ENCODE assay signal across 8 cellular contexts in the genomic region with DNA sequence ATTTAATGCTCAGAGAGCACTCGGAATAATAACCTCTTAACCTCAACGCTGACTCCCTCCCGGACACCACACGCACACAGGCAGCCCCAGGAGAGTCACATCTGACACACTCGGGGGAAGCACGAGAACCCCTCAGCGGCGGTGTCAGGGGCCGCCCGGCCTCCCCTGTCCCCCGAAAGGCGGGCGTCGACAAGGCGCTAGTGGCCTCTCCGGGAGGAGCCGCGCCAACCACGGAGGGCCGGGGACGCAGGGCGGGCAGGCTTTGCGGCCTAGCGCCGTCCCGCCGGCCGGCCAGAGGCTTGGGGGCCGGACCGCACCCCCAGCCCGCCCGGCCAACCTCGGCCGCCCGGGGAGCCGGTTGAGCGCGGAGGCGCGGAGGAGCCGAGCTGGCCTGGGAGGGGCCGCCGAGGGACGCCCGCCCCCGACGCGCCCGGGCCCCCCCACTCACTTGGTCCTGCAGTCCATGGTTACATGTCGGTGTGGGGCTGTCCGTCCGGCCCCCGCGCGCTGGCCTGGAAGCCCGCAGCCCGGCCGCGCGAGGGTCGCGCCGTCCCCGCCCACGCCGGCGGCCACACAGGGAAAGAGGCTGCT. TPM values are rescaled to one million over a fixed set of nuclear protein-coding genes. Genes with fewer than 3 reads are reported as not detected.
DNase-seq lines count a peak whose midpoint lies in the region; ATAC-seq and TF ChIP-seq lines count a peak whose summit lies in the region.

No MANE protein-coding gene starts in this region.

- peaks cover 10% of the 10 kb centered on the region for H3K36me3 Mint-ChIP-seq in activated T-helper 1 cell treated with anti-CD3 and anti-CD28 coated beads, Interleukin-12 subunit alpha, Interleukin-12 subunit beta, Interleukin-2, Interleukin-4 antibody, amounts not matched to agents 30 ng/mL and 10 ng/mL and 1 ng/mL, durations not matched to agents 14 hours and 24 hours and 36 hours (ENCODE audit: low read depth)

- no peak overlapping the region for H4K91ac ChIP-seq in neuronal stem cell (ENCODE audit: low read depth, low read length, poor library complexity)

- peak overlapping the region; percentile 88 for H3K18ac ChIP-seq in neuronal stem cell (ENCODE audit: low read length)

- H3K23ac ChIP-seq in neuronal stem cell (ENCODE audit: low read depth, low read length, poor library complexity), result peak overlapping the region; percentile 62

- TF ChIP-seq CTCF in fibroblast of villous mesenchyme (IDR thresholded peaks at IDR 0.05; ENCODE audit: insufficient read depth, low read depth, low read length), result no peak
- no peak for TF ChIP-seq CTCF in tibial artery (IDR thresholded peaks at IDR 0.05)

- no peak overlapping the region for H4K8ac ChIP-seq in neuronal stem cell (ENCODE audit: low read depth, low read length)

- peak overlapping the region; percentile 80 for H2BK15ac ChIP-seq in neuronal stem cell (ENCODE audit: low read length)

- no peaks in the 10 kb centered on the region for H3K9me3 Mint-ChIP-seq in activated T-helper 1 cell treated with anti-CD3 and anti-CD28 coated beads, Interleukin-12 subunit alpha, Interleukin-12 subunit beta, Interleukin-2, Interleukin-4 antibody, amounts not matched to agents 30 ng/mL and 10 ng/mL and 1 ng/mL, durations not matched to agents 14 hours and 24 hours and 36 hours

- no peaks in the 10 kb centered on the region for H3K79me1 ChIP-seq in neuronal stem cell (ENCODE audit: low read depth, low read length)

- H3K9me3 ChIP-seq in neuronal stem cell (replicated peaks in 1 of 2; ENCODE audit: control insufficient read depth in 2 of 2, insufficient read depth in 1 of 2, low read depth in 1 of 2, low read length in 2 of 2), result no peaks in the 10 kb centered on the region
- H3K9me3 ChIP-seq in tibial artery, result no peaks in the 10 kb centered on the region

- H3K4ac ChIP-seq in neuronal stem cell (ENCODE audit: low read length), result no peak overlapping the region

- H3K36me3 ChIP-seq in neuronal stem cell (replicated peaks in 1 of 2; ENCODE audit: control insufficient read depth in 2 of 2, insufficient read depth in 2 of 2, low read length in 2 of 2) (no peaks in the 10 kb centered on the region), tibial artery (no peaks in the 10 kb centered on the region)

- H3K4me3 ChIP-seq in fibroblast of villous mesenchyme (ENCODE audit: low read depth, low read length) (peak overlapping the region; percentile 68), neuronal stem cell (ENCODE audit: low read length in 2 of 2) (peak overlapping the region; percentile 57 to 91), tibial artery (peak overlapping the region; percentile 78 to 87)

- peak overlapping the region; percentile 87 for H2BK5ac ChIP-seq in neuronal stem cell (ENCODE audit: low read length)

- H3K27ac ChIP-seq in neuronal stem cell (replicated peaks; ENCODE audit: low read length) (no peak overlapping the region), tibial artery (peak overlapping the region; percentile 87 to 94)

- peak overlapping the region; percentile 71 for H3K4me2 ChIP-seq in neuronal stem cell (ENCODE audit: insufficient read depth, low read length, poor library complexity, severe bottlenecking)

- peak; percentile 43 for ATAC-seq in HG02840 (IDR thresholded peaks at IDR 0.05; ENCODE audit: low FRiP score, unreplicated experiment)

- H3K4me1 ChIP-seq in neuronal stem cell (ENCODE audit: control insufficient read depth in 2 of 2, insufficient read depth in 1 of 2, low read depth in 1 of 2, low read length in 2 of 2), result peaks cover 2 to 3% of the 10 kb centered on the region in 2 donors
- H3K4me1 ChIP-seq in tibial artery, result peaks cover 0 to 33% (median 18%) of the 10 kb centered on the region in 4 donors

- peaks cover 77% of the 10 kb centered on the region for H3K4me1 Mint-ChIP-seq in activated T-helper 1 cell treated with anti-CD3 and anti-CD28 coated beads, Interleukin-12 subunit alpha, Interleukin-12 subunit beta, Interleukin-2, Interleukin-4 antibody, amounts not matched to agents 30 ng/mL and 10 ng/mL and 1 ng/mL, durations not matched to agents 14 hours and 24 hours and 36 hours (ENCODE audit: low read depth)

- H3K27me3 Mint-ChIP-seq in activated T-helper 1 cell treated with anti-CD3 and anti-CD28 coated beads, Interleukin-12 subunit alpha, Interleukin-12 subunit beta, Interleukin-2, Interleukin-4 antibody, amounts not matched to agents 30 ng/mL and 10 ng/mL and 1 ng/mL, durations not matched to agents 14 hours and 24 hours and 36 hours (ENCODE audit: insufficient read depth), result no peaks in the 10 kb centered on the region

- H2AFZ ChIP-seq in neuronal stem cell (ENCODE audit: low read length), result peak overlapping the region; percentile 98

- H3K27me3 ChIP-seq in neuronal stem cell (ENCODE audit: control insufficient read depth in 3 of 3, insufficient read depth in 3 of 3, low read depth in 1 of 3, low read length in 3 of 3), result peaks cover 0 to 49% (median 0%) of the 10 kb centered on the region in 3 experiments
- H3K27me3 ChIP-seq in tibial artery, result no peaks in the 10 kb centered on the region

- peak; percentile 66 for DNase-seq in NCI-H82 (lab: John Stamatoyannopoulos, UW)
- no peak for DNase-seq in NCI-H82 treated with DMSO at 0.1 percent for 48 hours (lab: John Stamatoyannopoulos, UW; ENCODE audit: unreplicated experiment)
- DNase-seq in NOMO-1 treated with DMSO at 0.1 percent for 48 hours (lab: John Stamatoyannopoulos, UW; ENCODE audit: unreplicated experiment), result peak; percentile 28
- DNase-seq in activated T-helper 1 cell treated with anti-CD3 and anti-CD28 coated beads, Interleukin-12 subunit alpha, Interleukin-12 subunit beta, Interleukin-2, Interleukin-4 antibody, amounts not matched to agents 30 ng/mL and 10 ng/mL and 1 ng/mL, durations not matched to agents 14 hours and 24 hours and 36 hours (ENCODE audit: low spot score), result peak; percentile 18
- DNase-seq in fibroblast of villous mesenchyme (ENCODE audit: low read depth), result peak; percentile 31
- DNase-seq in neuronal stem cell (ENCODE audit: low spot score), result peak; percentile 35
- DNase-seq in tibial artery, result peak; percentile 47 to 78

- peak overlapping the region; percentile 47 for H3K14ac ChIP-seq in neuronal stem cell (ENCODE audit: low read length)

- peak overlapping the region; percentile 58 for H2BK12ac ChIP-seq in neuronal stem cell (ENCODE audit: low read length)

- no CpG with 5 or more reads among the region's 67 CpGs for WGBS in neuronal stem cell (ENCODE audit: extremely low coverage in 2 of 2, insufficient read length in 2 of 2, insufficient replicate concordance in 1 of 2), 2 donors

- H2AK5ac ChIP-seq in neuronal stem cell (ENCODE audit: low read depth, low read length), result no peak overlapping the region

- H3K27ac Mint-ChIP-seq in activated T-helper 1 cell treated with anti-CD3 and anti-CD28 coated beads, Interleukin-12 subunit alpha, Interleukin-12 subunit beta, Interleukin-2, Interleukin-4 antibody, amounts not matched to agents 30 ng/mL and 10 ng/mL and 1 ng/mL, durations not matched to agents 14 hours and 24 hours and 36 hours, result peak overlapping the region; percentile 79

- intact Hi-C loops in activated T-helper 1 cell treated with anti-CD3 and anti-CD28 coated beads, Interleukin-12 subunit alpha, Interleukin-12 subunit beta, Interleukin-2, Interleukin-4 antibody, amounts not matched to agents 30 ng/mL and 10 ng/mL and 1 ng/mL, durations not matched to agents 14 hours and 24 hours and 36 hours (cut with micrococcal nuclease), result loop anchor here (1.0 to 10.0 kb wide), 13 partner anchors 157 to 1400 kb away; partner anchors contain the start of genes ASPM and NEK7
- intact Hi-C loops in tibial artery (cut with DNase I; ENCODE audit: low total_unique reads), result loop anchor here (5.0 kb wide), 1 partner anchor 128 kb away; the partner anchor contains the start of gene C1orf53

- H3K4me3 Mint-ChIP-seq in activated T-helper 1 cell treated with anti-CD3 and anti-CD28 coated beads, Interleukin-12 subunit alpha, Interleukin-12 subunit beta, Interleukin-2, Interleukin-4 antibody, amounts not matched to agents 30 ng/mL and 10 ng/mL and 1 ng/mL, durations not matched to agents 14 hours and 24 hours and 36 hours, result peak overlapping the region; percentile 85

- H3K9ac ChIP-seq in neuronal stem cell (ENCODE audit: low read depth, low read length, poor library complexity), result peak overlapping the region; percentile 86

- H2BK120ac ChIP-seq in neuronal stem cell (ENCODE audit: low read depth, low read length), result peak overlapping the region; percentile 72

RNA-seq across cellular contexts. Expression of gene DENND1B, which starts 0.5 kb away (rescaled TPM):
- 15.3 and 16.5 TPM in 2 replicates for total RNA-seq in activated T-helper 1 cell treated with anti-CD3 and anti-CD28 coated beads, Interleukin-12 subunit alpha, Interleukin-12 subunit beta, Interleukin-2, Interleukin-4 antibody, amounts not matched to agents 30 ng/mL and 10 ng/mL and 1 ng/mL, durations not matched to agents 14 hours and 24 hours and 36 hours
- 16.8 and 21.6 TPM in 2 replicates for total RNA-seq in fibroblast of villous mesenchyme
- 4.9 TPM for polyA plus RNA-seq in neuronal stem cell (2013, experiment 1 of 2)
- polyA plus RNA-seq in neuronal stem cell (2013, experiment 2 of 2), result 5.2 TPM
